ENCODE assay signal across 20 cellular contexts in the genomic region with DNA sequence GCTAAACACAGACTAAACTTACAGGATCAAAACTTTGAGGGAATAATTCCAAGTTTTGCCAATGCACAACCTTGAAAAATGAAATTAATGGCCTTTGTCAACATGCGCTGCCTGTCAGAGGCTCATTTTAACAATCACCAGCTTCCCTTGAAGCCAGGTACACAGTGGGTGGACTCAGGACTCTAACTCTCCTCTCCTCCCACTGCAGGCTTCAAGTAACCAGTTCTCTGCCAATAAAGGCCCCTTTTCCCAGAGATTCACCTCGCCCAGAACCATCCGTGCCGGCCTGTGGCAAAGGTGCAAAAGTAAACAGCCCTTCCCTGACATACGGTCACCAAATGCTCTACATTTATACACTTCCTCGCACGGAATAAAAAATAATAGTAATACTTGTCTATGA. TPM values are rescaled to one million over a fixed set of nuclear protein-coding genes. Genes with fewer than 3 reads are reported as not detected.
"Had no signal": no experiment of that assay in that cellular context is flagged by ENCODE, and none has a peak within 500 bp of the region (broad histone marks: within the 10 kb centered on the region; RNA-seq: fewer than 3 reads in every experiment).

No MANE protein-coding gene starts in this region.

- H3K27me3 ChIP-seq: gastrocnemius medialis, upper lobe of right lung had no signal

- ATAC-seq: gastrocnemius medialis; right cardiac atrium; stimulated activated memory B cell treated with anti-CD40 and anti-IgM and Interleukin-4, amounts not matched to agents 10 μg/mL and 1 μg/mL and 100 μg/mL, for 72 hours; upper lobe of right lung had no signal

- H3K79me2 ChIP-seq: parathyroid adenoma had no signal

- H3K4me3 ChIP-seq: esophagus squamous epithelium, gastrocnemius medialis, left ventricle myocardium inferior, upper lobe of right lung had no signal

- H3K9ac ChIP-seq: parathyroid adenoma had no signal

- H3K4me1 ChIP-seq: esophagus squamous epithelium, gastrocnemius medialis, left ventricle myocardium inferior, parathyroid adenoma, upper lobe of right lung had no signal

- H2AFZ ChIP-seq: parathyroid adenoma had no signal

- H3K9me3 ChIP-seq: esophagus squamous epithelium, gastrocnemius medialis, left ventricle myocardium inferior, upper lobe of right lung had no signal

- DNase-seq: activated naive CD8-positive, alpha-beta T cell treated with anti-CD3 and anti-CD28 coated beads, Interleukin-2, amount 10 ng/mL, durations not matched to agents 7 days and 5 days; amygdala; cerebellar nuclear complex; cortex of kidney; endodermal cell; esophagus squamous epithelium; gastrocnemius medialis; hippocampal formation; kidney glomerular epithelial cell; left ventricle myocardium inferior; nephron progenitor cell; right cardiac atrium; upper lobe of right lung had no signal

- H3K36me3 ChIP-seq: esophagus squamous epithelium, gastrocnemius medialis, left ventricle myocardium inferior had no signal

- H3K27ac ChIP-seq: esophagus squamous epithelium, gastrocnemius medialis, left ventricle myocardium inferior, parathyroid adenoma, upper lobe of right lung had no signal

RNA-seq across cellular contexts. Expression of a gene that starts 18.4 kb away (rescaled TPM):
- total RNA-seq: activated CD4-positive, alpha-beta T cell treated with anti-CD3 and anti-CD28 coated beads, Interleukin-2, amount 10 ng/mL, durations not matched to agents 24 days and 14 days; activated naive CD8-positive, alpha-beta T cell treated with anti-CD3 and anti-CD28 coated beads, Interleukin-2, amount 10 ng/mL, durations not matched to agents 7 days and 5 days; activated T-helper 2 cell treated with anti-CD3 and anti-CD28 coated beads, Interferon-gamma antibody, Interleukin-2, Interleukin-4, amounts not matched to agents 10 μg/mL and 5 μg/mL and 100 μg/mL, durations not matched to agents 14 hours and 24 hours and 36 hours; endodermal cell; pulmonary artery endothelial cell; subcutaneous adipose tissue; upper lobe of right lung had no signal
- polyA plus RNA-seq: right cardiac atrium had no signal

RNA-seq across cellular contexts. Expression of a gene that starts 27.2 kb away (rescaled TPM):
- total RNA-seq: activated CD4-positive, alpha-beta T cell treated with anti-CD3 and anti-CD28 coated beads, Interleukin-2, amount 10 ng/mL, durations not matched to agents 24 days and 14 days; skeletal muscle tissue had no signal

RNA-seq across cellular contexts. Expression of a gene that starts 57.2 kb away (rescaled TPM):
- total RNA-seq: activated CD4-positive, alpha-beta T cell treated with anti-CD3 and anti-CD28 coated beads, Interleukin-2, amount 10 ng/mL, durations not matched to agents 24 days and 14 days; activated naive CD8-positive, alpha-beta T cell treated with anti-CD3 and anti-CD28 coated beads, Interleukin-2, amount 10 ng/mL, durations not matched to agents 7 days and 5 days; activated T-helper 2 cell treated with anti-CD3 and anti-CD28 coated beads, Interferon-gamma antibody, Interleukin-2, Interleukin-4, amounts not matched to agents 10 μg/mL and 5 μg/mL and 100 μg/mL, durations not matched to agents 14 hours and 24 hours and 36 hours; esophagus squamous epithelium; gastrocnemius medialis; left ventricle myocardium inferior; skeletal muscle tissue; subcutaneous adipose tissue had no signal
